17 cellular contexts compared by ENCODE assay signal in genomic region chr13:30129411-30129810, GRCh38.
A peak's percentile ranks its signal among the peaks of the same experiment; 100 is the strongest.
DNase-seq lines count a peak whose midpoint lies in the region; ATAC-seq lines count a peak whose summit lies in the region.
"Had no signal": no experiment of that assay in that cellular context is flagged by ENCODE, and none has a peak within 500 bp of the region (broad histone marks: within the 10 kb centered on the region; RNA-seq: fewer than 3 reads in every experiment).

No MANE protein-coding gene starts in this region.

- peaks cover 23 to 24% of the 10 kb centered on the region in 2 donors for H3K4me1 Mint-ChIP-seq in effector memory CD8-positive, alpha-beta T cell (ENCODE audit: low read depth in 2 of 2)

- DNase-seq in DMS 273 treated with DMSO at 0.1 percent for 48 hours (lab: John Stamatoyannopoulos, UW): peak; percentile 39
- peak; percentile 43 for DNase-seq in NCI-H1694 (lab: John Stamatoyannopoulos, UW)
- peak; percentile 70 for DNase-seq in amniotic epithelial cell (ENCODE audit: low read depth)
- DNase-seq in effector memory CD8-positive, alpha-beta T cell: no peak
- no peak for DNase-seq in SIG-M5 treated with dmso at 0.1 percent for 504 hours (lab: John Stamatoyannopoulos, UW; ENCODE audit: unreplicated experiment)
- no peak for DNase-seq in HCEC 1CT
- DNase-seq: ACHN; BE2C; C1 segment of cervical spinal cord; CD4-positive, CD25-positive, alpha-beta regulatory T cell; CD8-positive, alpha-beta memory T cell; COR-L47; DMS79 treated with DMSO at 0.1 percent for 48 hours; GF-D8; HFFc6 had no signal

- no peak overlapping the region for H3K27ac Mint-ChIP-seq in effector memory CD8-positive, alpha-beta T cell
- H3K27ac Mint-ChIP-seq: CD8-positive, alpha-beta memory T cell; GM23338; HFFc6 had no signal

- no peak for ATAC-seq in effector memory CD8-positive, alpha-beta T cell (replicated peaks)
- ATAC-seq: GM23338, HCT116 had no signal

- no peaks in the 10 kb centered on the region for H3K9me3 Mint-ChIP-seq in effector memory CD8-positive, alpha-beta T cell
- H3K9me3 Mint-ChIP-seq: CD4-positive, CD25-positive, alpha-beta regulatory T cell; CD8-positive, alpha-beta memory T cell; GM23338; HFFc6 had no signal

- H3K36me3 Mint-ChIP-seq in effector memory CD8-positive, alpha-beta T cell (ENCODE audit: insufficient read depth): peaks cover 3% of the 10 kb centered on the region
- H3K36me3 Mint-ChIP-seq: CD4-positive, CD25-positive, alpha-beta regulatory T cell; CD8-positive, alpha-beta memory T cell had no signal

- H3K27me3 Mint-ChIP-seq in effector memory CD8-positive, alpha-beta T cell: no peaks in the 10 kb centered on the region

- H3K4me3 Mint-ChIP-seq in effector memory CD8-positive, alpha-beta T cell: no peak overlapping the region
- H3K4me3 Mint-ChIP-seq: CD4-positive, CD25-positive, alpha-beta regulatory T cell; GM23338; HFFc6 had no signal

Comparison
In these comparisons a context has a peak if more than half of its experiments do, and no peak if none do; other contexts are left out.
1. DNase-seq: peak in DMS 273 treated with DMSO at 0.1 percent for 48 hours (single experiment), NCI-H1694 (single experiment) and amniotic epithelial cell (single experiment); none in effector memory CD8-positive, alpha-beta T cell (0 of 3), SIG-M5 treated with dmso at 0.1 percent for 504 hours (single experiment) and HCEC 1CT (single experiment).